ENCODE assay signal across 8 cellular contexts in the genomic region with DNA sequence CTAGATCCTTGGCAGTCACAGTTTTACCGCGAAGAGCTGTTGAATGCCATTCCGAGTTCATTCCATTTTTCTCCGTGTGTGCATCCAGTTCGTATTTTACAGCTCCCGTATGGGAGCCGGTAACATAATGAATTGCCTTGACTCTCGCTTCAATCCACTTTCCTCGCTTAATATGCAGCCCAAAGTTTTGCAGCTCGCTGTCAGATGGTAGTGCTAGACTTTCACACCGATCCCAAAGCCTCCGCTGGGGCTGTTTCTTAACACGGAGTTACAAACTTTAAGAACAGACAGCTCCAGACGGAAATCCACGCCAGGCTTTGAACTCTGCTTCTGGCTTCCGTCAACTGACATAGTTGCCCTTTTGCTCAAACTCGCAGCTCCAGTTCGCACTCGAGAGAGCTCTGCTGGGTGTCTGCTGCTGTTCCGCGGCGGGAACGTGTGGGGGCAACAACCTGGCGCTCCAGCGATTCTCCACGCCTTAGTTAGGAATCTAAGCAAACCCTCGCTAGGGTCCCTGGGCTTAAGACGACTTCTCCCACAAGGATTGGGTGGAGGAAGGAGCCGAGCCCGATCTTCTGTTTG. TPM values are rescaled to one million over a fixed set of nuclear protein-coding genes. Genes with fewer than 3 reads are reported as not detected.
DNase-seq lines count a peak whose midpoint lies in the region; ATAC-seq and TF ChIP-seq lines count a peak whose summit lies in the region.

No MANE protein-coding gene starts in this region.

- H3K4me1 Mint-ChIP-seq in activated CD4-positive, alpha-beta memory T cell treated with anti-CD3 and anti-CD28 coated beads for 36 hours (ENCODE audit: low read depth), result peaks cover 27% of the 10 kb centered on the region

- intact Hi-C loops in activated CD4-positive, alpha-beta memory T cell treated with anti-CD3 and anti-CD28 coated beads for 36 hours (cut with micrococcal nuclease), result loop anchor here (5.0 to 10.0 kb wide), 4 partner anchors 90 to 408 kb away; a partner anchor contains a TSS

- WGBS in liver, result under 1% methylated on average over 30 of the region's 30 CpGs

- TF ChIP-seq RAD21 in liver (IDR thresholded peaks at IDR 0.05), result peak; percentile 42 to 57

- H3K4me3 ChIP-seq in duodenal mucosa (ENCODE audit: low read depth in 1 of 2, low read length in 2 of 2) (peak overlapping the region; percentile 86 to 92), liver (ENCODE audit: low read depth in 1 of 3, low read length in 3 of 3) (peak overlapping the region; percentile 51 to 84 (median 60))

- CTCF ChIA-PET in activated CD4-positive, alpha-beta memory T cell treated with anti-CD3 and anti-CD28 coated beads for 36 hours (lab: Charles Lee), result interaction anchor here (0.7 to 5.7 kb wide), 15 partner anchors 10 to 198 kb away, joined by 3 to 61 read pairs (median 5); a partner anchor contains a TSS

- no peaks in the 10 kb centered on the region for H3K27me3 Mint-ChIP-seq in activated CD4-positive, alpha-beta memory T cell treated with anti-CD3 and anti-CD28 coated beads for 36 hours

- H3K27me3 ChIP-seq in duodenal mucosa (ENCODE audit: control insufficient read depth in 1 of 2, insufficient read depth in 2 of 2, low read length in 2 of 2) (no peaks in the 10 kb centered on the region), liver (ENCODE audit: control insufficient read depth in 4 of 4, insufficient read depth in 4 of 4, low read length in 3 of 4) (no peaks in the 10 kb centered on the region)

- H3K9me3 Mint-ChIP-seq in activated CD4-positive, alpha-beta memory T cell treated with anti-CD3 and anti-CD28 coated beads for 36 hours, result no peaks in the 10 kb centered on the region

- peak overlapping the region; percentile 86 for H3K4me3 Mint-ChIP-seq in activated CD4-positive, alpha-beta memory T cell treated with anti-CD3 and anti-CD28 coated beads for 36 hours

- no peak for TF ChIP-seq CTCF in liver (IDR thresholded peaks at IDR 0.05; ENCODE audit: low read depth, low read length, missing input control)

- H3K9me3 ChIP-seq in duodenal mucosa (ENCODE audit: control insufficient read depth in 1 of 2, low read length in 2 of 2) (no peaks in the 10 kb centered on the region), liver (ENCODE audit: control insufficient read depth in 4 of 4, low read length in 3 of 4) (no peaks in the 10 kb centered on the region)

- H3K27ac Mint-ChIP-seq in activated CD4-positive, alpha-beta memory T cell treated with anti-CD3 and anti-CD28 coated beads for 36 hours, result peak overlapping the region; percentile 98

- H3K36me3 ChIP-seq in duodenal mucosa (ENCODE audit: control insufficient read depth in 1 of 2, insufficient read depth in 2 of 2, low read length in 2 of 2) (no peaks in the 10 kb centered on the region), liver (ENCODE audit: control insufficient read depth in 4 of 4, insufficient read depth in 3 of 4, low read depth in 1 of 4, low read length in 3 of 4) (no peaks in the 10 kb centered on the region)

- ATAC-seq in HG03432 (IDR thresholded peaks at IDR 0.05; ENCODE audit: unreplicated experiment) (peak; percentile 28), GM18861 (IDR thresholded peaks at IDR 0.05; ENCODE audit: unreplicated experiment) (no peak)

- H3K36me3 Mint-ChIP-seq in activated CD4-positive, alpha-beta memory T cell treated with anti-CD3 and anti-CD28 coated beads for 36 hours, result no peaks in the 10 kb centered on the region

- peak overlapping the region; percentile 85 to 98 for H3K9ac ChIP-seq in duodenal mucosa (ENCODE audit: low read depth in 1 of 2, low read length in 2 of 2)
- H3K9ac ChIP-seq in liver (ENCODE audit: low read depth in 1 of 2, low read length in 2 of 2), result peak overlapping the region; percentile 71 to 99

- H3K27ac ChIP-seq in duodenal mucosa (ENCODE audit: low read depth, low read length), result peak overlapping the region; percentile 92
- peak overlapping the region; percentile 88 to 95 for H3K27ac ChIP-seq in liver (ENCODE audit: low read depth in 1 of 2, low read length in 2 of 2)

- H3K4me1 ChIP-seq in duodenal mucosa (ENCODE audit: control insufficient read depth in 1 of 2, insufficient read depth in 2 of 2, low read length in 2 of 2) (peaks cover 22 to 31% of the 10 kb centered on the region in 2 donors), liver (ENCODE audit: control insufficient read depth in 4 of 4, insufficient read depth in 4 of 4, low read length in 3 of 4) (peaks cover 14 to 29% (median 25%) of the 10 kb centered on the region in 4 donors)

- POLR2A ChIA-PET in activated CD4-positive, alpha-beta memory T cell treated with anti-CD3 and anti-CD28 coated beads for 36 hours (lab: Charles Lee), result interaction anchor here (0.5 to 10.4 kb wide), 21 partner anchors 9 to 1518 kb away, joined by 3 to 177 read pairs (median 4); a partner anchor contains a TSS

- DNase-seq in GF-D8 (lab: John Stamatoyannopoulos, UW) (peak; percentile 92), NCI-H82 (lab: John Stamatoyannopoulos, UW) (peak; percentile 99)
- peak; percentile 88 for DNase-seq in activated CD4-positive, alpha-beta memory T cell treated with anti-CD3 and anti-CD28 coated beads for 36 hours
- DNase-seq in stimulated activated CD4-positive, alpha-beta T cell treated with anti-CD3 and anti-CD28 coated beads, Interleukin-2, amount 100 ng/mL, for 48 hours, result peak; percentile 59

TF ChIP-seq in liver, 16 proteins besides CTCF, POLR2A, EP300 and RAD21:
- TF ChIP-seq TAF1 (conservative IDR thresholded peaks at IDR 0.05) (peak; percentile 75), RXRA (IDR thresholded peaks at IDR 0.05) (peak in 1 of 2 donors; percentile 71), FOXA1 (IDR thresholded peaks at IDR 0.05) (peak; percentile 24), SP1 (IDR thresholded peaks at IDR 0.05) (peak; percentile 61), HNF4A (conservative IDR thresholded peaks at IDR 0.05) (peak; percentile 41 to 55), JUND (IDR thresholded peaks at IDR 0.05) (peak in 1 of 2 donors; percentile 12), GABPA (IDR thresholded peaks at IDR 0.05 in 1 of 2, conservative IDR thresholded peaks at IDR 0.05 in 1 of 2) (no peak), NR2F2 (IDR thresholded peaks at IDR 0.05) (peak; percentile 32), FOXA2 (IDR thresholded peaks at IDR 0.05) (peak; percentile 8), YY1 (IDR thresholded peaks at IDR 0.05) (no peak), HNF4G (IDR thresholded peaks at IDR 0.05) (no peak), EGR1 (IDR thresholded peaks at IDR 0.05; ENCODE audit: low read depth in 2 of 2) (peak in 1 of 2 donors; percentile 52)
- TF ChIP-seq, protein P1, sequence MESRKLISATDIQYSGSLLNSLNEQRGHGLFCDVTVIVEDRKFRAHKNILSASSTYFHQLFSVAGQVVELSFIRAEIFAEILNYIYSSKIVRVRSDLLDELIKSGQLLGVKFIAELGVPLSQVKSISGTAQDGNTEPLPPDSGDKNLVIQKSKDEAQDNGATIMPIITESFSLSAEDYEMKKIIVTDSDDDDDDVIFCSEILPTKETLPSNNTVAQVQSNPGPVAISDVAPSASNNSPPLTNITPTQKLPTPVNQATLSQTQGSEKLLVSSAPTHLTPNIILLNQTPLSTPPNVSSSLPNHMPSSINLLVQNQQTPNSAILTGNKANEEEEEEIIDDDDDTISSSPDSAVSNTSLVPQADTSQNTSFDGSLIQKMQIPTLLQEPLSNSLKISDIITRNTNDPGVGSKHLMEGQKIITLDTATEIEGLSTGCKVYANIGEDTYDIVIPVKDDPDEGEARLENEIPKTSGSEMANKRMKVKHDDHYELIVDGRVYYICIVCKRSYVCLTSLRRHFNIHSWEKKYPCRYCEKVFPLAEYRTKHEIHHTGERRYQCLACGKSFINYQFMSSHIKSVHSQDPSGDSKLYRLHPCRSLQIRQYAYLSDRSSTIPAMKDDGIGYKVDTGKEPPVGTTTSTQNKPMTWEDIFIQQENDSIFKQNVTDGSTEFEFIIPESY (IDR thresholded peaks at IDR 0.05), result peak; percentile 29
- TF ChIP-seq, protein P2, sequence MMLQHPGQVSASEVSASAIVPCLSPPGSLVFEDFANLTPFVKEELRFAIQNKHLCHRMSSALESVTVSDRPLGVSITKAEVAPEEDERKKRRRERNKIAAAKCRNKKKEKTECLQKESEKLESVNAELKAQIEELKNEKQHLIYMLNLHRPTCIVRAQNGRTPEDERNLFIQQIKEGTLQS (IDR thresholded peaks at IDR 0.05), result peak; percentile 12
- TF ChIP-seq, protein P3, sequence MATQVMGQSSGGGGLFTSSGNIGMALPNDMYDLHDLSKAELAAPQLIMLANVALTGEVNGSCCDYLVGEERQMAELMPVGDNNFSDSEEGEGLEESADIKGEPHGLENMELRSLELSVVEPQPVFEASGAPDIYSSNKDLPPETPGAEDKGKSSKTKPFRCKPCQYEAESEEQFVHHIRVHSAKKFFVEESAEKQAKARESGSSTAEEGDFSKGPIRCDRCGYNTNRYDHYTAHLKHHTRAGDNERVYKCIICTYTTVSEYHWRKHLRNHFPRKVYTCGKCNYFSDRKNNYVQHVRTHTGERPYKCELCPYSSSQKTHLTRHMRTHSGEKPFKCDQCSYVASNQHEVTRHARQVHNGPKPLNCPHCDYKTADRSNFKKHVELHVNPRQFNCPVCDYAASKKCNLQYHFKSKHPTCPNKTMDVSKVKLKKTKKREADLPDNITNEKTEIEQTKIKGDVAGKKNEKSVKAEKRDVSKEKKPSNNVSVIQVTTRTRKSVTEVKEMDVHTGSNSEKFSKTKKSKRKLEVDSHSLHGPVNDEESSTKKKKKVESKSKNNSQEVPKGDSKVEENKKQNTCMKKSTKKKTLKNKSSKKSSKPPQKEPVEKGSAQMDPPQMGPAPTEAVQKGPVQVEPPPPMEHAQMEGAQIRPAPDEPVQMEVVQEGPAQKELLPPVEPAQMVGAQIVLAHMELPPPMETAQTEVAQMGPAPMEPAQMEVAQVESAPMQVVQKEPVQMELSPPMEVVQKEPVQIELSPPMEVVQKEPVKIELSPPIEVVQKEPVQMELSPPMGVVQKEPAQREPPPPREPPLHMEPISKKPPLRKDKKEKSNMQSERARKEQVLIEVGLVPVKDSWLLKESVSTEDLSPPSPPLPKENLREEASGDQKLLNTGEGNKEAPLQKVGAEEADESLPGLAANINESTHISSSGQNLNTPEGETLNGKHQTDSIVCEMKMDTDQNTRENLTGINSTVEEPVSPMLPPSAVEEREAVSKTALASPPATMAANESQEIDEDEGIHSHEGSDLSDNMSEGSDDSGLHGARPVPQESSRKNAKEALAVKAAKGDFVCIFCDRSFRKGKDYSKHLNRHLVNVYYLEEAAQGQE (IDR thresholded peaks at IDR 0.05), result peak; percentile 81
- TF ChIP-seq, protein P4, sequence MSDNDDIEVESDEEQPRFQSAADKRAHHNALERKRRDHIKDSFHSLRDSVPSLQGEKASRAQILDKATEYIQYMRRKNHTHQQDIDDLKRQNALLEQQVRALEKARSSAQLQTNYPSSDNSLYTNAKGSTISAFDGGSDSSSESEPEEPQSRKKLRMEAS (IDR thresholded peaks at IDR 0.05), result peak; percentile 42

RNA-seq across cellular contexts. Expression of a gene that starts 3.5 kb away (rescaled TPM):
- total RNA-seq in activated CD4-positive, alpha-beta memory T cell treated with anti-CD3 and anti-CD28 coated beads for 36 hours, result 10 to 100 TPM; 64.3 to 67.8 TPM
- total RNA-seq in liver, result 10 to 100 TPM; 25.6 to 31.9 TPM
- 10 to 100 TPM; 12.2 to 14.8 TPM for polyA plus RNA-seq in liver
